8 cellular contexts compared by ENCODE assay signal in the genomic region with DNA sequence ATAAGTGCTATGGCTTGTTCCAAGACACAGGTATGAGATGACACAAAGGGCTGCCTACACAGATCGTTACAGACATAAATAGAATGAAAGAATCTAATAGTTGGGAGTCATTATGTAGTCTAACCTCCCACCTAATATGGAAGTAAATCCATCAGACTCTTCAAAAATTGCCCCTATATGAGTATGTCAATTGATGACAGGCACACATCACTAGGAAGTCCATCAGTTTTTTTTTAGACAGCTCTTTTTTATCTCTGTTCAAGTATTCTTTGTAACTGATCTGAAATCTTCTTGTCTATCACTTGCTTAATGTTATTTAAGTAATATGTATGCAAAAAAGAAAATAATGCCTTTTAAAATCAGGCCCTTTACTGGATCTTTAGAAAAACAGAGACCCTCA.
"Had no signal": no experiment of that assay in that cellular context is flagged by ENCODE, and none has a peak within 500 bp of the region (broad histone marks: within the 10 kb centered on the region; RNA-seq: fewer than 3 reads in every experiment).

No MANE protein-coding gene starts in this region.

- FAIRE-seq: G401.6, GM12878, GM12891, GM12892, GM18507, GM19239 had no signal

- H3K4me3 ChIP-seq: GM12878 had no signal

- DNase-seq: GDM1, GF-D8 had no signal
